In the genomic region with DNA sequence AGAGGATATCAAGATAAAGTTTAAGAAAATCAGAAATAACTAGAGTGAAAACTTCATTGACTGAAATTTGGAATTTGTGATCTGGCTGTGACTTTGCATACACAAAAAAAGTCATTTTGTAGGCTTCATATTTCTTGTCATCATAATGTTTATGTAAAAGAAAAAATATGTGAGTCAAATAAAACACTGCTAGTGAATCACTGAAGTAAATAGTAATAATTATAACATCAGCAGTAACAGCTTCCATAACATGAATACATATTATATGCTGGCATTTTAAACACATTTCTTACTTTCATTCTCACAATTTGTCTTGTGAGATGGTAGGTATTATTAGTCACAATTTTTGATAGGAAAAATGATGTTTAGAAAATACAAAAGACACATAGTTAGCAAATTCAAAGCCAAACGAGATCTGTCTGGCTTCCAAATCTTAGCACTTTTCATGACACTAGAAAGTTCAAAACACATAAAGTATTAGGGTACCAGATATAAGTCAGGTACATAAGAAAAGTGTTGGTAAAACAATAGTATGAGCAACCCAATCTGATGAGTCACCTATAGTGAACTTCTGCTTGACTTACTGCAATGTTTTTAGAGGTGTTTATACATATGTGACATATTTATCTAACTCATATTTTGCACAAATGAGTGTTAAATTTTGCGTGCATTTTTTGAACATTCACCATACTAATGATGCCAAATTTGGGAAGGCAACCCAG, we compare ENCODE assay signal across 2 cellular contexts.
TF ChIP-seq lines count a peak whose summit lies in the region.

No MANE protein-coding gene starts in this region.

TF ChIP-seq in IMR-90, 13 proteins besides CTCF, POLR2A, EP300 and RAD21:
- TF ChIP-seq FOS (IDR thresholded peaks at IDR 0.05; ENCODE audit: low read depth, low read length) = 0 out of 2 replicates have a peak, but pooled peaks have one; percentile 19
- no peak for TF ChIP-seq MAFK (IDR thresholded peaks at IDR 0.05; ENCODE audit: low read depth, low read length)

TF ChIP-seq in GM12878, 131 proteins besides CTCF, POLR2A, EP300 and RAD21:
- TF ChIP-seq EED (IDR thresholded peaks at IDR 0.05; ENCODE audit: low read depth) (no peak), CEBPB (IDR thresholded peaks at IDR 0.05; ENCODE audit: borderline replicate concordance in 1 of 2, low read depth in 2 of 2, low read length in 2 of 2) (no peak), ZNF207 (IDR thresholded peaks at IDR 0.05; ENCODE audit: borderline replicate concordance) (no peak), YY1 (IDR thresholded peaks at IDR 0.05; ENCODE audit: low read depth, low read length) (no peak), ZBED1 (IDR thresholded peaks at IDR 0.05; ENCODE audit: borderline replicate concordance) (no peak)
- TF ChIP-seq, protein P1, sequence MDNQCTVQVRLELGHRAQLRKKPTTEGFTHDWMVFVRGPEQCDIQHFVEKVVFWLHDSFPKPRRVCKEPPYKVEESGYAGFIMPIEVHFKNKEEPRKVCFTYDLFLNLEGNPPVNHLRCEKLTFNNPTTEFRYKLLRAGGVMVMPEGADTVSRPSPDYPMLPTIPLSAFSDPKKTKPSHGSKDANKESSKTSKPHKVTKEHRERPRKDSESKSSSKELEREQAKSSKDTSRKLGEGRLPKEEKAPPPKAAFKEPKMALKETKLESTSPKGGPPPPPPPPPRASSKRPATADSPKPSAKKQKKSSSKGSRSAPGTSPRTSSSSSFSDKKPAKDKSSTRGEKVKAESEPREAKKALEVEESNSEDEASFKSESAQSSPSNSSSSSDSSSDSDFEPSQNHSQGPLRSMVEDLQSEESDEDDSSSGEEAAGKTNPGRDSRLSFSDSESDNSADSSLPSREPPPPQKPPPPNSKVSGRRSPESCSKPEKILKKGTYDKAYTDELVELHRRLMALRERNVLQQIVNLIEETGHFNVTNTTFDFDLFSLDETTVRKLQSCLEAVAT (IDR thresholded peaks at IDR 0.05) = no peak
